ENCODE assay signal across 1 cellular context in the genomic region with DNA sequence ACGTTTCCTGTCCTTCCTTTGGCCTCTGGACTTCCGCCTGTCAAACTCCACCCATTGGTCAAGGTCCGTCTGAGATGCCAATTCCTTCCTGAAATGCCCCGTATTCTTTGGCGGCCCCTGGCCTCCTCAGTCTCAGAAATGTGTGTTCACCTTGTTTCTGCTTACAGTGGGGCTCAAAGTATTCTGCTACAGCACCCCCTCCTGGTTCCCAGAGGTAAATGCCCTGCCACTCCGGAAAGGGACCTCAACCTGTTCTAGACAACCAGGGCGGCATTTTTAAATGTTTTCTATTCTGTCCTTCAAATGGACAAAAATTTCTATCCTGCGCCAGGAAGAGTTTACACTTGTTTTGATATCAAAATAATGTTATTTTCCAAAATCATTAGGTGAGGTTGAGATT.
TF ChIP-seq lines count a peak whose summit lies in the region.

No MANE protein-coding gene starts in this region.

TF ChIP-seq in WTC11, 78 proteins besides CTCF, POLR2A, EP300 and RAD21 (continued from another document):
- TF ChIP-seq, protein P1, sequence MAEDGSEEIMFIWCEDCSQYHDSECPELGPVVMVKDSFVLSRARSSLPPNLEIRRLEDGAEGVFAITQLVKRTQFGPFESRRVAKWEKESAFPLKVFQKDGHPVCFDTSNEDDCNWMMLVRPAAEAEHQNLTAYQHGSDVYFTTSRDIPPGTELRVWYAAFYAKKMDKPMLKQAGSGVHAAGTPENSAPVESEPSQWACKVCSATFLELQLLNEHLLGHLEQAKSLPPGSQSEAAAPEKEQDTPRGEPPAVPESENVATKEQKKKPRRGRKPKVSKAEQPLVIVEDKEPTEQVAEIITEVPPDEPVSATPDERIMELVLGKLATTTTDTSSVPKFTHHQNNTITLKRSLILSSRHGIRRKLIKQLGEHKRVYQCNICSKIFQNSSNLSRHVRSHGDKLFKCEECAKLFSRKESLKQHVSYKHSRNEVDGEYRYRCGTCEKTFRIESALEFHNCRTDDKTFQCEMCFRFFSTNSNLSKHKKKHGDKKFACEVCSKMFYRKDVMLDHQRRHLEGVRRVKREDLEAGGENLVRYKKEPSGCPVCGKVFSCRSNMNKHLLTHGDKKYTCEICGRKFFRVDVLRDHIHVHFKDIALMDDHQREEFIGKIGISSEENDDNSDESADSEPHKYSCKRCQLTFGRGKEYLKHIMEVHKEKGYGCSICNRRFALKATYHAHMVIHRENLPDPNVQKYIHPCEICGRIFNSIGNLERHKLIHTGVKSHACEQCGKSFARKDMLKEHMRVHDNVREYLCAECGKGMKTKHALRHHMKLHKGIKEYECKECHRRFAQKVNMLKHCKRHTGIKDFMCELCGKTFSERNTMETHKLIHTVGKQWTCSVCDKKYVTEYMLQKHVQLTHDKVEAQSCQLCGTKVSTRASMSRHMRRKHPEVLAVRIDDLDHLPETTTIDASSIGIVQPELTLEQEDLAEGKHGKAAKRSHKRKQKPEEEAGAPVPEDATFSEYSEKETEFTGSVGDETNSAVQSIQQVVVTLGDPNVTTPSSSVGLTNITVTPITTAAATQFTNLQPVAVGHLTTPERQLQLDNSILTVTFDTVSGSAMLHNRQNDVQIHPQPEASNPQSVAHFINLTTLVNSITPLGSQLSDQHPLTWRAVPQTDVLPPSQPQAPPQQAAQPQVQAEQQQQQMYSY (CRISPR knock-in tag; IDR thresholded peaks at IDR 0.05) = no peak
- TF ChIP-seq ESRRA (CRISPR knock-in tag; IDR thresholded peaks at IDR 0.05; ENCODE audit: borderline replicate concordance) = no peak
- no peak for TF ChIP-seq GTF2I (CRISPR knock-in tag; conservative IDR thresholded peaks at IDR 0.05)
- TF ChIP-seq, protein P2, sequence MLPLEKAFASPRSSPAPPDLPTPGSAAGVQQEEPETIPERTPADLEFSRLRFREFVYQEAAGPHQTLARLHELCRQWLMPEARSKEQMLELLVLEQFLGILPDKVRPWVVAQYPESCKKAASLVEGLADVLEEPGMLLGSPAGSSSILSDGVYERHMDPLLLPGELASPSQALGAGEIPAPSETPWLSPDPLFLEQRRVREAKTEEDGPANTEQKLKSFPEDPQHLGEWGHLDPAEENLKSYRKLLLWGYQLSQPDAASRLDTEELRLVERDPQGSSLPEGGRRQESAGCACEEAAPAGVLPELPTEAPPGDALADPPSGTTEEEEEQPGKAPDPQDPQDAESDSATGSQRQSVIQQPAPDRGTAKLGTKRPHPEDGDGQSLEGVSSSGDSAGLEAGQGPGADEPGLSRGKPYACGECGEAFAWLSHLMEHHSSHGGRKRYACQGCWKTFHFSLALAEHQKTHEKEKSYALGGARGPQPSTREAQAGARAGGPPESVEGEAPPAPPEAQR (CRISPR knock-in tag; IDR thresholded peaks at IDR 0.05) = no peak
- TF ChIP-seq, protein P3, sequence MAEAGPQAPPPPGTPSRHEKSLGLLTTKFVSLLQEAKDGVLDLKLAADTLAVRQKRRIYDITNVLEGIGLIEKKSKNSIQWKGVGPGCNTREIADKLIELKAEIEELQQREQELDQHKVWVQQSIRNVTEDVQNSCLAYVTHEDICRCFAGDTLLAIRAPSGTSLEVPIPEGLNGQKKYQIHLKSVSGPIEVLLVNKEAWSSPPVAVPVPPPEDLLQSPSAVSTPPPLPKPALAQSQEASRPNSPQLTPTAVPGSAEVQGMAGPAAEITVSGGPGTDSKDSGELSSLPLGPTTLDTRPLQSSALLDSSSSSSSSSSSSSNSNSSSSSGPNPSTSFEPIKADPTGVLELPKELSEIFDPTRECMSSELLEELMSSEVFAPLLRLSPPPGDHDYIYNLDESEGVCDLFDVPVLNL (CRISPR knock-in tag; IDR thresholded peaks at IDR 0.05; ENCODE audit: borderline replicate concordance, low read depth) = no peak
- no peak for TF ChIP-seq GRHL2 (CRISPR knock-in tag; IDR thresholded peaks at IDR 0.05; ENCODE audit: insufficient replicate concordance, severe bottlenecking)
- TF ChIP-seq GABPB1 (CRISPR knock-in tag; IDR thresholded peaks at IDR 0.05) = no peak
- TF ChIP-seq, protein P4, sequence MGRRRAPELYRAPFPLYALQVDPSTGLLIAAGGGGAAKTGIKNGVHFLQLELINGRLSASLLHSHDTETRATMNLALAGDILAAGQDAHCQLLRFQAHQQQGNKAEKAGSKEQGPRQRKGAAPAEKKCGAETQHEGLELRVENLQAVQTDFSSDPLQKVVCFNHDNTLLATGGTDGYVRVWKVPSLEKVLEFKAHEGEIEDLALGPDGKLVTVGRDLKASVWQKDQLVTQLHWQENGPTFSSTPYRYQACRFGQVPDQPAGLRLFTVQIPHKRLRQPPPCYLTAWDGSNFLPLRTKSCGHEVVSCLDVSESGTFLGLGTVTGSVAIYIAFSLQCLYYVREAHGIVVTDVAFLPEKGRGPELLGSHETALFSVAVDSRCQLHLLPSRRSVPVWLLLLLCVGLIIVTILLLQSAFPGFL (CRISPR knock-in tag; IDR thresholded peaks at IDR 0.05; ENCODE audit: borderline replicate concordance) = no peak
- no peak for TF ChIP-seq JAZF1 (CRISPR knock-in tag; IDR thresholded peaks at IDR 0.05)
- TF ChIP-seq, protein P5, sequence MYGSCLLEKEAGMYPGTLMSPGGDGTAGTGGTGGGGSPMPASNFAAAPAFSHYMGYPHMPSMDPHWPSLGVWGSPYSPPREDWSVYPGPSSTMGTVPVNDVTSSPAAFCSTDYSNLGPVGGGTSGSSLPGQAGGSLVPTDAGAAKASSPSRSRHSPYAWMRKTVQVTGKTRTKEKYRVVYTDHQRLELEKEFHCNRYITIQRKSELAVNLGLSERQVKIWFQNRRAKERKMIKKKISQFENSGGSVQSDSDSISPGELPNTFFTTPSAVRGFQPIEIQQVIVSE (CRISPR knock-in tag; IDR thresholded peaks at IDR 0.05; ENCODE audit: borderline replicate concordance) = no peak
- TF ChIP-seq, protein P6, sequence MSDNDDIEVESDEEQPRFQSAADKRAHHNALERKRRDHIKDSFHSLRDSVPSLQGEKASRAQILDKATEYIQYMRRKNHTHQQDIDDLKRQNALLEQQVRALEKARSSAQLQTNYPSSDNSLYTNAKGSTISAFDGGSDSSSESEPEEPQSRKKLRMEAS (CRISPR knock-in tag; IDR thresholded peaks at IDR 0.05) = no peak
- TF ChIP-seq, protein P7, sequence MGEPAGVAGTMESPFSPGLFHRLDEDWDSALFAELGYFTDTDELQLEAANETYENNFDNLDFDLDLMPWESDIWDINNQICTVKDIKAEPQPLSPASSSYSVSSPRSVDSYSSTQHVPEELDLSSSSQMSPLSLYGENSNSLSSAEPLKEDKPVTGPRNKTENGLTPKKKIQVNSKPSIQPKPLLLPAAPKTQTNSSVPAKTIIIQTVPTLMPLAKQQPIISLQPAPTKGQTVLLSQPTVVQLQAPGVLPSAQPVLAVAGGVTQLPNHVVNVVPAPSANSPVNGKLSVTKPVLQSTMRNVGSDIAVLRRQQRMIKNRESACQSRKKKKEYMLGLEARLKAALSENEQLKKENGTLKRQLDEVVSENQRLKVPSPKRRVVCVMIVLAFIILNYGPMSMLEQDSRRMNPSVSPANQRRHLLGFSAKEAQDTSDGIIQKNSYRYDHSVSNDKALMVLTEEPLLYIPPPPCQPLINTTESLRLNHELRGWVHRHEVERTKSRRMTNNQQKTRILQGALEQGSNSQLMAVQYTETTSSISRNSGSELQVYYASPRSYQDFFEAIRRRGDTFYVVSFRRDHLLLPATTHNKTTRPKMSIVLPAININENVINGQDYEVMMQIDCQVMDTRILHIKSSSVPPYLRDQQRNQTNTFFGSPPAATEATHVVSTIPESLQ (CRISPR knock-in tag; IDR thresholded peaks at IDR 0.05) = no peak
- TF ChIP-seq IRF2 (CRISPR knock-in tag; IDR thresholded peaks at IDR 0.05; ENCODE audit: borderline replicate concordance, low read depth) = no peak
